7 cellular contexts compared by ENCODE assay signal in the genomic region with DNA sequence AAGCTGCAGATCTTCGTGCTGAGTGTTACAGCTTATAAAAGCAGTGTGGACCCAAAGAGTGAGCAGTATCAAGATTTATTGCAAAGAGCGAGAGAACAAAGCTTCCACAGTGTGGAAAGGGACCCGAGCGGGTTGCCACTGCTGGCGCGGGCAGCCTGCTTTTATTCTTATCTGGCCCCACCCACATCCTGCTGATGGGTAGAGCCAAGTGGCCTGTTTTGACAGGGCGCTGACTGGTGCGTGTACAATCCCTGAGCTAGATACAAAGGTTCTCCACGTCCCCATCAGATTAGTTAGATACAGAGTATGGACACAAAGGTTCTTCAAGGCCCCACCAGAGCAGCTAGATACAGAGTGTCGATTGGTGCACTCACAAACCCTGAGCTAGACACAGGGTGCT. TPM values are rescaled to one million over a fixed set of nuclear protein-coding genes. Genes with fewer than 3 reads are reported as not detected.
DNase-seq lines count a peak whose midpoint lies in the region; ATAC-seq and TF ChIP-seq lines count a peak whose summit lies in the region.
"Not testable (repeated sequence)": the region's sequence is repeated elsewhere in the genome, so short reads cannot be mapped to it uniquely, and the experiment has no call there.

No MANE protein-coding gene starts in this region.

- H3K27me3 Mint-ChIP-seq in T-helper 1 cell treated with Interleukin-12 subunit alpha and Interleukin-12 subunit beta and Interleukin-4 antibody, amounts not matched to agents 30 μg/mL and 1 μg/mL, for 36 hours (ENCODE audit: low read depth); activated CD4-positive, alpha-beta memory T cell treated with anti-CD3 and anti-CD28 coated beads, Interleukin-2, amount 10 ng/mL, durations not matched to agents 7 days and 5 days; dendritic cell treated with granulocyte-macrophage colony-stimulating factor and Interleukin-4, amounts not matched to agents 40 ng/mL and 50 ng/mL, for 4 days: not testable (repeated sequence)

- intact Hi-C loops in dendritic cell treated with granulocyte-macrophage colony-stimulating factor and Interleukin-4, amounts not matched to agents 40 ng/mL and 50 ng/mL, for 4 days (cut with micrococcal nuclease); lower lobe of right lung (cut with DNase I): not testable (repeated sequence)

- H3K9ac ChIP-seq in DND-41 (ENCODE audit: low read depth, low read length), result not testable (repeated sequence)

- H3K36me3 Mint-ChIP-seq in T-helper 1 cell treated with Interleukin-12 subunit alpha and Interleukin-12 subunit beta and Interleukin-4 antibody, amounts not matched to agents 30 μg/mL and 1 μg/mL, for 36 hours (ENCODE audit: low read depth); activated CD4-positive, alpha-beta memory T cell treated with anti-CD3 and anti-CD28 coated beads, Interleukin-2, amount 10 ng/mL, durations not matched to agents 7 days and 5 days (ENCODE audit: low read depth); dendritic cell treated with granulocyte-macrophage colony-stimulating factor and Interleukin-4, amounts not matched to agents 40 ng/mL and 50 ng/mL, for 4 days (ENCODE audit: low read depth): not testable (repeated sequence)

- not testable (repeated sequence) for H3K4me1 ChIP-seq in DND-41 (ENCODE audit: insufficient read depth, low read length); lower lobe of right lung

- not testable (repeated sequence) for H3K9me3 Mint-ChIP-seq in T-helper 1 cell treated with Interleukin-12 subunit alpha and Interleukin-12 subunit beta and Interleukin-4 antibody, amounts not matched to agents 30 μg/mL and 1 μg/mL, for 36 hours; activated CD4-positive, alpha-beta memory T cell treated with anti-CD3 and anti-CD28 coated beads, Interleukin-2, amount 10 ng/mL, durations not matched to agents 7 days and 5 days; dendritic cell treated with granulocyte-macrophage colony-stimulating factor and Interleukin-4, amounts not matched to agents 40 ng/mL and 50 ng/mL, for 4 days

- peak overlapping the region; percentile 70 for H3K4me3 Mint-ChIP-seq in T-helper 1 cell treated with Interleukin-12 subunit alpha and Interleukin-12 subunit beta and Interleukin-4 antibody, amounts not matched to agents 30 μg/mL and 1 μg/mL, for 36 hours
- peak overlapping the region; percentile 70 for H3K4me3 Mint-ChIP-seq in activated CD4-positive, alpha-beta memory T cell treated with anti-CD3 and anti-CD28 coated beads, Interleukin-2, amount 10 ng/mL, durations not matched to agents 7 days and 5 days
- peak overlapping the region; percentile 41 for H3K4me3 Mint-ChIP-seq in dendritic cell treated with granulocyte-macrophage colony-stimulating factor and Interleukin-4, amounts not matched to agents 40 ng/mL and 50 ng/mL, for 4 days

- H4K20me1 ChIP-seq in DND-41 (ENCODE audit: insufficient read depth, low read length), result not testable (repeated sequence)

- not testable (repeated sequence) for H3K79me2 ChIP-seq in DND-41 (ENCODE audit: insufficient read depth, low read length)

- H3K36me3 ChIP-seq in DND-41 (ENCODE audit: insufficient read depth, low read length); lower lobe of right lung: not testable (repeated sequence)

- CTCF ChIA-PET in activated CD4-positive, alpha-beta memory T cell treated with anti-CD3 and anti-CD28 coated beads, Interleukin-2, amount 10 ng/mL, durations not matched to agents 7 days and 5 days (lab: Charles Lee), result not testable (repeated sequence)

- H3K4me3 ChIP-seq in DND-41 (ENCODE audit: low read depth in 1 of 2, low read length in 2 of 2), result not testable (repeated sequence)
- peak overlapping the region; percentile 30 for H3K4me3 ChIP-seq in lower lobe of right lung

- peak overlapping the region; percentile 18 for H3K27ac Mint-ChIP-seq in T-helper 1 cell treated with Interleukin-12 subunit alpha and Interleukin-12 subunit beta and Interleukin-4 antibody, amounts not matched to agents 30 μg/mL and 1 μg/mL, for 36 hours
- peak overlapping the region; percentile 69 for H3K27ac Mint-ChIP-seq in activated CD4-positive, alpha-beta memory T cell treated with anti-CD3 and anti-CD28 coated beads, Interleukin-2, amount 10 ng/mL, durations not matched to agents 7 days and 5 days
- not testable (repeated sequence) for H3K27ac Mint-ChIP-seq in dendritic cell treated with granulocyte-macrophage colony-stimulating factor and Interleukin-4, amounts not matched to agents 40 ng/mL and 50 ng/mL, for 4 days

- not testable (repeated sequence) for ATAC-seq in DND-41 (ENCODE audit: insufficient read depth, low read depth); lower lobe of right lung

- peak; percentile 12 for DNase-seq in DND-41
- DNase-seq in activated CD4-positive, alpha-beta memory T cell treated with anti-CD3 and anti-CD28 coated beads, Interleukin-2, amount 10 ng/mL, durations not matched to agents 7 days and 5 days, result peak; percentile 31
- DNase-seq in activated gamma-delta T cell treated with Interleukin-2 at 50 U/mL for 16 hours, result peak; percentile 6
- DNase-seq in lower lobe of right lung, result not testable (repeated sequence)
- DNase-seq in stimulated activated CD4-positive, alpha-beta T cell treated with anti-CD3 and anti-CD28 coated beads, Interleukin-15, amount 100 ng/mL, for 24 hours, result peak; percentile 12

- H2AFZ ChIP-seq in DND-41 (ENCODE audit: low read depth, low read length), result not testable (repeated sequence)

- not testable (repeated sequence) for H3K9me3 ChIP-seq in DND-41 (ENCODE audit: insufficient read depth, low read length, severe bottlenecking); lower lobe of right lung

- H3K27ac ChIP-seq in DND-41 (ENCODE audit: low read length); lower lobe of right lung: not testable (repeated sequence)

- H3K4me1 Mint-ChIP-seq in T-helper 1 cell treated with Interleukin-12 subunit alpha and Interleukin-12 subunit beta and Interleukin-4 antibody, amounts not matched to agents 30 μg/mL and 1 μg/mL, for 36 hours (ENCODE audit: low read depth); activated CD4-positive, alpha-beta memory T cell treated with anti-CD3 and anti-CD28 coated beads, Interleukin-2, amount 10 ng/mL, durations not matched to agents 7 days and 5 days; dendritic cell treated with granulocyte-macrophage colony-stimulating factor and Interleukin-4, amounts not matched to agents 40 ng/mL and 50 ng/mL, for 4 days (ENCODE audit: low read depth): not testable (repeated sequence)

- H3K27me3 ChIP-seq in DND-41 (ENCODE audit: insufficient read depth, low read length, poor library complexity); lower lobe of right lung (ENCODE audit: low read depth): not testable (repeated sequence)

- H3K4me2 ChIP-seq in DND-41 (ENCODE audit: insufficient read depth, low read length), result not testable (repeated sequence)

- POLR2A ChIA-PET in activated CD4-positive, alpha-beta memory T cell treated with anti-CD3 and anti-CD28 coated beads, Interleukin-2, amount 10 ng/mL, durations not matched to agents 7 days and 5 days (lab: Charles Lee), result interaction anchor here (1.5 kb wide), 1 partner anchor 14 kb away, joined by 3 read pairs; no protein-coding TSS in a partner anchor

- TF ChIP-seq CTCF in DND-41 (IDR thresholded peaks at IDR 0.05; ENCODE audit: borderline replicate concordance, extremely low read depth, low read length, poor library complexity, severe bottlenecking); lower lobe of right lung (IDR thresholded peaks at IDR 0.05): not testable (repeated sequence)

RNA-seq across cellular contexts. Expression of gene VPS26C, which starts 15.5 kb away (rescaled TPM):
- total RNA-seq in activated CD4-positive, alpha-beta memory T cell treated with anti-CD3 and anti-CD28 coated beads, Interleukin-2, amount 10 ng/mL, durations not matched to agents 7 days and 5 days, result 10 to 100 TPM; 70.7 to 73.1 TPM
- 62.2 TPM for total RNA-seq in lower lobe of right lung
